2 cellular contexts compared by ENCODE assay signal in genomic region chr1:3453891-3454810, GRCh38.
TF ChIP-seq lines count a peak whose summit lies in the region.

TSS of gene ARHGEF16 (plus strand) at chr1:3454665. CDS start at chr1:3463085, 8,420 bp downstream.

TF ChIP-seq in Ishikawa, 13 proteins besides CTCF, POLR2A, EP300 and RAD21 (continued from another document):
- TF ChIP-seq REST (IDR thresholded peaks at IDR 0.05; ENCODE audit: low read depth) (no peak), TAF1 (IDR thresholded peaks at IDR 0.05; ENCODE audit: low read depth) (no peak), TCF12 (IDR thresholded peaks at IDR 0.05; ENCODE audit: low read depth) (no peak; the same call in 1 of the 2 replicates)

TF ChIP-seq in liver, 16 proteins besides CTCF, POLR2A, EP300 and RAD21 (continued from another document):
- TF ChIP-seq SP1 (IDR thresholded peaks at IDR 0.05) (peak; percentile 12), HNF4A (conservative IDR thresholded peaks at IDR 0.05) (no peak), NR2F2 (IDR thresholded peaks at IDR 0.05) (no peak)
